Comparison of ENCODE assay signal across 8 cellular contexts in the genomic region with DNA sequence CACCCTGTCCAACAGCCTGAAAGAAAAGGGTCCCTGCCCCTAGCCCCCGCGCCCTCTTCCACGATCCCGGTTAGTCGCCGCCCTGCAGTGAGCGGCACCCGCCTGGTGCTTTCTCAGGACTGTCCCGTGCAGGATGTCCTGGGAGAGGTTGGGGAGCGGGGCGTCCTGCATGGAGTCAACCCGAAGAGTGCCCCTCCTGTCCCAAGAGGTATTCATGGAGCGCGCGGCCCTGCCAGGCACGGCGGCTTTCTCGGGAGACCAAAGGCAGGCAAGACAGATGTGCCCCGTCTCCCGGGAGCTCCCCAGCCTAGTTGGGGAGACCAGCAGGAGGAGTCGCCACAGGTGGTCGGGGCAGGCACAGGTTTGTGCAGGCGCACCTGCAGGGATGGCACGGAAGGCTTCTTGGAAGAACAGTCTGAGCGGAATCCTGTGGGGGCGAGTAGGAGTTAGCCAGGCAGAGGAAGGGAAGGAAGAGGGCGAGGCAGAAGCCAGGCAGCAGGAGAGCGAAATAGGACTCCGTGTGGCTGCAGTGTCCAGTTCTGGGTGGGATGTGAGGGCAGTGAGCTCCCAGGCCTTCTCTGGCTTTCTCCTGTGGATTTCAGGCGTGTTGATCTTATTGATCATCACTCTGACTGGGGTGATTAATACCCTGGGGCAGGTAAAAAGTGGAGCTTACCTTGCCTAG. TPM values are rescaled to one million over a fixed set of nuclear protein-coding genes. Genes with fewer than 3 reads are reported as not detected.
DNase-seq lines count a peak whose midpoint lies in the region; ATAC-seq and TF ChIP-seq lines count a peak whose summit lies in the region.

No MANE protein-coding gene starts in this region.

- peaks cover 46% of the 10 kb centered on the region for H3K36me3 Mint-ChIP-seq in CD8-positive, alpha-beta T cell

- no peaks in the 10 kb centered on the region for H3K9me3 Mint-ChIP-seq in CD8-positive, alpha-beta T cell

- H3K4me3 ChIP-seq in CD8-positive, alpha-beta T cell (ENCODE audit: low read depth, low read length) = peak overlapping the region; percentile 99
- H3K4me3 ChIP-seq in muscle layer of duodenum (ENCODE audit: low read depth in 1 of 2, low read length in 2 of 2) = peak overlapping the region; percentile 79 to 98

- no peak for DNase-seq in CD8-positive, alpha-beta T cell
- DNase-seq in NCI-H2171 treated with DMSO at 0.1 percent for 48 hours (lab: John Stamatoyannopoulos, UW) (peak; percentile 66), dermis blood vessel endothelial cell (peak; percentile 42), NCI-H345 (lab: John Stamatoyannopoulos, UW) (no peak), NCI-H1092 (lab: John Stamatoyannopoulos, UW) (no peak), DMS79 treated with DMSO at 0.1 percent for 48 hours (lab: John Stamatoyannopoulos, UW) (no peak)

- no peaks in the 10 kb centered on the region for H3K9me3 ChIP-seq in CD8-positive, alpha-beta T cell (ENCODE audit: low read length)
- H3K9me3 ChIP-seq in muscle layer of duodenum (ENCODE audit: control insufficient read depth in 1 of 2, low read length in 2 of 2) = no peaks in the 10 kb centered on the region

- H3K27me3 Mint-ChIP-seq in CD8-positive, alpha-beta T cell (ENCODE audit: low read depth) = no peaks in the 10 kb centered on the region

- peak overlapping the region; percentile 86 for H3K4me3 Mint-ChIP-seq in CD8-positive, alpha-beta T cell

- no peak for ATAC-seq in CD8-positive, alpha-beta T cell
- no peak for ATAC-seq in HG03159 (IDR thresholded peaks at IDR 0.05; ENCODE audit: unreplicated experiment)

- peak overlapping the region; percentile 97 for H3K27ac ChIP-seq in CD8-positive, alpha-beta T cell (ENCODE audit: low read depth, low read length)
- peak overlapping the region; percentile 23 for H3K27ac ChIP-seq in muscle layer of duodenum (ENCODE audit: low read length)

- H3K27ac Mint-ChIP-seq in CD8-positive, alpha-beta T cell = peak overlapping the region; percentile 86

- POLR2A ChIA-PET in CD8-positive, alpha-beta T cell (lab: Charles Lee) = interaction anchor here (1.2 to 2.1 kb wide), 10 partner anchors 15 to 1420 kb away, joined by 3 to 20 read pairs (median 5); a partner anchor contains a TSS

- no peaks in the 10 kb centered on the region for H3K27me3 ChIP-seq in CD8-positive, alpha-beta T cell (ENCODE audit: insufficient read depth, low read length)
- H3K27me3 ChIP-seq in muscle layer of duodenum (ENCODE audit: low read depth, low read length) = no peaks in the 10 kb centered on the region

- peaks cover 25% of the 10 kb centered on the region for H3K36me3 ChIP-seq in CD8-positive, alpha-beta T cell (ENCODE audit: insufficient read depth, low read length)
- peaks cover 27 to 38% of the 10 kb centered on the region in 2 donors for H3K36me3 ChIP-seq in muscle layer of duodenum (ENCODE audit: control insufficient read depth in 1 of 2, insufficient read depth in 2 of 2, low read length in 2 of 2)

- CTCF ChIA-PET in CD8-positive, alpha-beta T cell (lab: Charles Lee) = interaction anchor here (1.5 to 6.1 kb wide), 5 partner anchors 13 to 72 kb away, joined by 5 to 42 read pairs (median 10); a partner anchor contains a TSS

- intact Hi-C loops in CD8-positive, alpha-beta T cell (cut with DNase I, micrococcal nuclease) = loop anchor here (1.0 to 10.0 kb wide), 6 partner anchors 15 to 1366 kb away; a partner anchor contains a TSS

- no peak for TF ChIP-seq CTCF in CD8-positive, alpha-beta T cell (IDR thresholded peaks at IDR 0.05)

- peaks cover 50% of the 10 kb centered on the region for H3K4me1 ChIP-seq in CD8-positive, alpha-beta T cell (ENCODE audit: insufficient read depth, low read length)
- H3K4me1 ChIP-seq in muscle layer of duodenum (ENCODE audit: control insufficient read depth in 1 of 2, insufficient read depth in 2 of 2, low read length in 2 of 2) = peaks cover 22 to 36% of the 10 kb centered on the region in 2 donors

- peaks cover 48% of the 10 kb centered on the region for H3K4me1 Mint-ChIP-seq in CD8-positive, alpha-beta T cell (ENCODE audit: low read depth)

RNA-seq across cellular contexts. Expression of a gene that starts 0.7 kb away (rescaled TPM):
- total RNA-seq in CD8-positive, alpha-beta T cell = 100 to 1,000 TPM; 104 to 115 TPM
- total RNA-seq in dermis blood vessel endothelial cell = 115 and 214 TPM in 2 replicates

RNA-seq across cellular contexts. Expression of a gene that starts 29.6 kb away (rescaled TPM):
- total RNA-seq in CD8-positive, alpha-beta T cell = 1 to 10 TPM; 2.4 to 3.5 TPM
- total RNA-seq in dermis blood vessel endothelial cell = 0.98 and 2.2 TPM in 2 replicates

RNA-seq across cellular contexts. Expression of a gene that starts 41.9 kb away (rescaled TPM):
- 10 to 100 TPM; 65.7 to 67.7 TPM for total RNA-seq in CD8-positive, alpha-beta T cell
- total RNA-seq in dermis blood vessel endothelial cell = 163 and 236 TPM in 2 replicates

RNA-seq across cellular contexts. Expression of a gene that starts 47.2 kb away (rescaled TPM):
- total RNA-seq in CD8-positive, alpha-beta T cell = 1 to 10 TPM; 2.0 to 2.3 TPM
- total RNA-seq in dermis blood vessel endothelial cell = 5.1 and 7.0 TPM in 2 replicates

Comparison
In these comparisons a context has a peak if more than half of its experiments do, and no peak if none do; other contexts are left out.
1. DNase-seq: peak in NCI-H2171 treated with DMSO at 0.1 percent for 48 hours (single experiment) and dermis blood vessel endothelial cell (single experiment); none in CD8-positive, alpha-beta T cell (0 of 7), NCI-H345 (single experiment), NCI-H1092 (single experiment) and DMS79 treated with DMSO at 0.1 percent for 48 hours (single experiment).